Comparison of ENCODE assay signal across 8 cellular contexts in genomic region chr2:218659988-218660358, GRCh38. TPM values are rescaled to one million over a fixed set of nuclear protein-coding genes. Genes with fewer than 3 reads are reported as not detected.
DNase-seq lines count a peak whose midpoint lies in the region; ATAC-seq and TF ChIP-seq lines count a peak whose summit lies in the region.

No MANE protein-coding gene starts in this region.

- DNase-seq in AG04450 (ENCODE audit: low read depth, low spot score) (no peak), chondrocyte (ENCODE audit: low spot score) (no peak), NCI-H2081 (lab: John Stamatoyannopoulos, UW) (no peak), COLO668 (lab: John Stamatoyannopoulos, UW; ENCODE audit: unreplicated experiment) (no peak)

- H3K36me3 Mint-ChIP-seq in IgD-negative memory B cell: no peaks in the 10 kb centered on the region
- H3K36me3 Mint-ChIP-seq in chondrocyte (ENCODE audit: low read depth): peaks cover 16% of the 10 kb centered on the region

- peaks cover 21 to 25% (median 22%) of the 10 kb centered on the region in 3 donors for H3K4me1 Mint-ChIP-seq in IgD-negative memory B cell
- peaks cover 28% of the 10 kb centered on the region for H3K4me1 Mint-ChIP-seq in chondrocyte (ENCODE audit: low read depth)

- H3K27ac ChIP-seq in AG04450 (ENCODE audit: low read depth, low read length) (peak overlapping the region; percentile 21), muscle layer of duodenum (ENCODE audit: low read length) (peak overlapping the region; percentile 28)

- H3K27me3 Mint-ChIP-seq in IgD-negative memory B cell (no peaks in the 10 kb centered on the region), chondrocyte (ENCODE audit: low read depth) (no peaks in the 10 kb centered on the region)

- no peaks in the 10 kb centered on the region for H3K9me3 Mint-ChIP-seq in IgD-negative memory B cell
- no peaks in the 10 kb centered on the region for H3K9me3 Mint-ChIP-seq in chondrocyte (ENCODE audit: low read depth)

- no peaks in the 10 kb centered on the region for H3K27me3 ChIP-seq in AG04450 (ENCODE audit: control insufficient read depth, insufficient read depth, low read length)
- no peaks in the 10 kb centered on the region for H3K27me3 ChIP-seq in muscle layer of duodenum (ENCODE audit: low read depth, low read length)

- peak overlapping the region; percentile 46 to 96 (median 95) for H3K27ac Mint-ChIP-seq in IgD-negative memory B cell
- H3K27ac Mint-ChIP-seq in chondrocyte (ENCODE audit: unreplicated experiment): peak overlapping the region; percentile 93

- H3K4me1 ChIP-seq in muscle layer of duodenum (ENCODE audit: control insufficient read depth in 1 of 2, insufficient read depth in 2 of 2, low read length in 2 of 2): peaks cover 0 to 17% of the 10 kb centered on the region in 2 donors

- CTCF ChIA-PET in AG04450 (lab: Charles Lee): interaction anchor here (0.6 to 5.2 kb wide), 10 partner anchors 11 to 188 kb away, joined by 3 to 72 read pairs (median 3); partner anchors contain the start of genes RNF25 and STK36

- H3K9me3 ChIP-seq in AG04450 (ENCODE audit: control insufficient read depth, insufficient read depth, low read length) (peaks cover 3% of the 10 kb centered on the region; the same call in 1 of the 2 replicates), muscle layer of duodenum (ENCODE audit: control insufficient read depth in 1 of 2, low read length in 2 of 2) (no peaks in the 10 kb centered on the region)

- ATAC-seq in HG02588 (IDR thresholded peaks at IDR 0.05; ENCODE audit: unreplicated experiment) (no peak), HG02870 (IDR thresholded peaks at IDR 0.05; ENCODE audit: unreplicated experiment) (no peak)

- no peak for TF ChIP-seq CTCF in AG04450 (IDR thresholded peaks at IDR 0.05; ENCODE audit: low read depth, low read length)
- no peak for TF ChIP-seq CTCF in chondrocyte (IDR thresholded peaks at IDR 0.05)

- H3K36me3 ChIP-seq in muscle layer of duodenum (ENCODE audit: control insufficient read depth in 1 of 2, insufficient read depth in 2 of 2, low read length in 2 of 2): peaks cover 40 to 44% of the 10 kb centered on the region in 2 donors

- peak overlapping the region; percentile 91 for H3K4me3 ChIP-seq in AG04450 (ENCODE audit: low read depth, low read length)
- H3K4me3 ChIP-seq in muscle layer of duodenum (ENCODE audit: low read depth in 1 of 2, low read length in 2 of 2): peak overlapping the region; percentile 75 to 93

- peak overlapping the region; percentile 88 to 100 (median 96) for H3K4me3 Mint-ChIP-seq in IgD-negative memory B cell
- H3K4me3 Mint-ChIP-seq in chondrocyte (ENCODE audit: unreplicated experiment): peak overlapping the region; percentile 99

- POLR2A ChIA-PET in AG04450 (lab: Yijun Ruan, JAX): interaction anchor here (0.6 to 3.0 kb wide), 9 partner anchors 8 to 418 kb away, joined by 3 to 24 read pairs (median 5); partner anchors contain the start of genes PLCD4, RNF25, STK36 and TTLL4

RNA-seq across cellular contexts. Expression of gene BCS1L, which starts 0.5 kb away (rescaled TPM):
- 26.7 and 28.4 TPM in 2 replicates for polyA plus RNA-seq in AG04450 (2011; rRNA removed)
- 16.9 and 24.5 TPM in 2 replicates for polyA minus RNA-seq in AG04450 (2011; rRNA and poly(A)+ RNA removed)
- polyA plus RNA-seq in IgD-negative memory B cell: 21.2 TPM
- total RNA-seq in chondrocyte: 24.5 to 44.9 TPM (median 30.0 TPM) in 3 replicates

RNA-seq across cellular contexts. Expression of gene ZNF142, which starts 0.6 kb away (rescaled TPM):
- 3.5 and 5.5 TPM in 2 replicates for polyA plus RNA-seq in AG04450 (2011; rRNA removed)
- polyA minus RNA-seq in AG04450 (2011; rRNA and poly(A)+ RNA removed): 14.4 and 15.4 TPM in 2 replicates
- 21.1 TPM for polyA plus RNA-seq in IgD-negative memory B cell
- 26.5 to 34.3 TPM (median 26.6 TPM) in 3 replicates for total RNA-seq in chondrocyte

RNA-seq across cellular contexts. Expression of gene RNF25, which starts 11.8 kb away (rescaled TPM):
- 57.5 and 76.3 TPM in 2 replicates for polyA plus RNA-seq in AG04450 (2011; rRNA removed)
- polyA minus RNA-seq in AG04450 (2011; rRNA and poly(A)+ RNA removed): 99.6 and 129 TPM in 2 replicates
- 23.4 TPM for polyA plus RNA-seq in IgD-negative memory B cell
- total RNA-seq in chondrocyte: 30.4 to 35.4 TPM (median 33.4 TPM) in 3 replicates

RNA-seq across cellular contexts. Expression of gene STK36, which starts 11.9 kb away (rescaled TPM):
- polyA plus RNA-seq in AG04450 (2011; rRNA removed): 52.5 and 53.1 TPM in 2 replicates
- 48.3 and 51.0 TPM in 2 replicates for polyA minus RNA-seq in AG04450 (2011; rRNA and poly(A)+ RNA removed)
- 4.8 TPM for polyA plus RNA-seq in IgD-negative memory B cell
- total RNA-seq in chondrocyte: 42.1 to 63.2 TPM (median 42.7 TPM) in 3 replicates

RNA-seq across cellular contexts. Expression of gene TTLL4, which starts 50.7 kb away (rescaled TPM):
- polyA plus RNA-seq in AG04450 (2011; rRNA removed) (16.3 and 18.0 TPM in 2 replicates), IgD-negative memory B cell (14.5 TPM)
- 34.9 and 43.2 TPM in 2 replicates for polyA minus RNA-seq in AG04450 (2011; rRNA and poly(A)+ RNA removed)
- 20.3 to 21.3 TPM (median 20.7 TPM) in 3 replicates for total RNA-seq in chondrocyte
